In the genomic region with DNA sequence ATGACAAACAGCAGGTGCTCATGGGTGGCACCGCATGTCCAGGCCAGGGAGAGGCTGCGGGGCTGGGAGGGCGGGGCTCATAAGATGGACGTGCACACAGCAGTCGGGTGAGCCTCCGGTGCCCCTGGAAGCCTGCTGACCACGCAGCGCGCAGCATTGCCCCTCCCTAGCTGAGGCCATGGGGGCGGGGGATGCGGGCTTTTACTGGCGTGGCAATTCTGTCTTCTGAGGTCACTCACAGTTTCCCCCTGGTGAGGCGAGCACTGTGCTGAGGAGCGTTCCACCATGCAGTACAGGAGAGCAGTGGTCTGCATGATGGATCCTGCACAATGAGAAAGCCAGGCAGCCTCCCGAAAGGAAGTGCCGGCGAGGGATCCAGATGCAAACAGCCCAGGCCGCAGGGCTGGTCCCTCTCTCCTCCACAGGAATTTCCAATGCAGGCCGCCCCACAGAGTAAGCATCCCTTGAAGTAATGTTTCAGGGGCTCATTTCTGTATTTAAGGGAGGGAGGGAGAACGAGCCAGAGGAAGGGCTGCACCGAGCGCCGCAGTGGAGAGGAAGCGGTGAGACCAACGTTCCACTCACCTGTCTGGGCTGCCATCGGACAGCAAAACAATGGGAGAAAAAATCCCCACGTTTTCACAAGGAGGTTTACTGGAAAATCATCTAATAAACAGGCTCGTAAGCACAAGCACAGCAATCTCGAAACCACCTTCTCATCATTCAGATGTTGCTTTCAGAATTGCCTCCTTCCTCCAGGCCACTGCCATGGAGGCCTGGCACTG, we compare ENCODE assay signal across 12 cellular contexts. TPM values are rescaled to one million over a fixed set of nuclear protein-coding genes. Genes with fewer than 3 reads are reported as not detected.
DNase-seq lines count a peak whose midpoint lies in the region; ATAC-seq and TF ChIP-seq lines count a peak whose summit lies in the region.
"Had no signal": no experiment of that assay in that cellular context is flagged by ENCODE, and none has a peak within 500 bp of the region (broad histone marks: within the 10 kb centered on the region; RNA-seq: fewer than 3 reads in every experiment).

No MANE protein-coding gene starts in this region.

- H3K27ac Mint-ChIP-seq in T-helper 2 cell treated with Interferon-gamma antibody and Interleukin-4, amounts not matched to agents 5 μg/mL and 100 μg/mL, for 36 hours = peak overlapping the region; percentile 92
- peak overlapping the region; percentile 85 for H3K27ac Mint-ChIP-seq in stimulated activated memory B cell treated with anti-CD40 and anti-IgM and Interleukin-4, amounts not matched to agents 10 μg/mL and 1 μg/mL and 100 μg/mL, for 72 hours
- H3K27ac Mint-ChIP-seq: nephron progenitor cell had no signal

- WGBS in adrenal gland, 4 donors = 78 to 81% (median 81%) methylated on average over 21 to 29 of the region's 29 CpGs

- H3K36me3 ChIP-seq in adrenal gland (replicated peaks in 1 of 2) = no peaks in the 10 kb centered on the region

- DNase-seq in T-helper 2 cell treated with Interferon-gamma antibody and Interleukin-4, amounts not matched to agents 5 μg/mL and 100 μg/mL, for 36 hours (ENCODE audit: low spot score) = peak; percentile 38
- DNase-seq in activated T-cell treated with anti-CD3 and anti-CD28 coated beads, Interleukin-2, amount 50 U/mL, for 1 hour = peak; percentile 48
- peak; percentile 75 for DNase-seq in mesenteric fat pad (ENCODE audit: low spot score)
- no peak for DNase-seq in inferior parietal cortex (ENCODE audit: extremely low spot score)
- no peak for DNase-seq in adrenal gland
- DNase-seq: kidney glomerular epithelial cell, MM.1S, nephron progenitor cell, substantia nigra had no signal

- peak overlapping the region; percentile 77 for H3K4me3 Mint-ChIP-seq in T-helper 2 cell treated with Interferon-gamma antibody and Interleukin-4, amounts not matched to agents 5 μg/mL and 100 μg/mL, for 36 hours
- peak overlapping the region; percentile 61 for H3K4me3 Mint-ChIP-seq in stimulated activated memory B cell treated with anti-CD40 and anti-IgM and Interleukin-4, amounts not matched to agents 10 μg/mL and 1 μg/mL and 100 μg/mL, for 72 hours
- H3K4me3 Mint-ChIP-seq: nephron progenitor cell had no signal

- peaks cover 7% of the 10 kb centered on the region for H3K27me3 ChIP-seq in adrenal gland

- TF ChIP-seq CTCF in adrenal gland (IDR thresholded peaks at IDR 0.05) = no peak

- no peaks in the 10 kb centered on the region for H3K27me3 Mint-ChIP-seq in T-helper 2 cell treated with Interferon-gamma antibody and Interleukin-4, amounts not matched to agents 5 μg/mL and 100 μg/mL, for 36 hours (ENCODE audit: low read depth)
- peaks cover 11% of the 10 kb centered on the region for H3K27me3 Mint-ChIP-seq in stimulated activated memory B cell treated with anti-CD40 and anti-IgM and Interleukin-4, amounts not matched to agents 10 μg/mL and 1 μg/mL and 100 μg/mL, for 72 hours

- peaks cover 56% of the 10 kb centered on the region for H3K4me1 Mint-ChIP-seq in T-helper 2 cell treated with Interferon-gamma antibody and Interleukin-4, amounts not matched to agents 5 μg/mL and 100 μg/mL, for 36 hours (ENCODE audit: low read depth)
- peaks cover 49% of the 10 kb centered on the region for H3K4me1 Mint-ChIP-seq in stimulated activated memory B cell treated with anti-CD40 and anti-IgM and Interleukin-4, amounts not matched to agents 10 μg/mL and 1 μg/mL and 100 μg/mL, for 72 hours

- intact Hi-C loops in adrenal gland (cut with DNase I) = no loop called here

- H3K9me3 Mint-ChIP-seq in T-helper 2 cell treated with Interferon-gamma antibody and Interleukin-4, amounts not matched to agents 5 μg/mL and 100 μg/mL, for 36 hours = peaks cover 3% of the 10 kb centered on the region
- H3K9me3 Mint-ChIP-seq in stimulated activated memory B cell treated with anti-CD40 and anti-IgM and Interleukin-4, amounts not matched to agents 10 μg/mL and 1 μg/mL and 100 μg/mL, for 72 hours = peaks cover 2% of the 10 kb centered on the region

- ATAC-seq in stimulated activated memory B cell treated with anti-CD40 and anti-IgM and Interleukin-4, amounts not matched to agents 10 μg/mL and 1 μg/mL and 100 μg/mL, for 72 hours = peak; percentile 22
- ATAC-seq in HG03432 (IDR thresholded peaks at IDR 0.05; ENCODE audit: unreplicated experiment) = no peak

- no peaks in the 10 kb centered on the region for H3K4me1 ChIP-seq in adrenal gland (replicated peaks in 1 of 2)

- no peaks in the 10 kb centered on the region for H3K9me3 ChIP-seq in adrenal gland (replicated peaks in 1 of 3)

- H3K27ac ChIP-seq in adrenal gland = no peak overlapping the region
- H3K27ac ChIP-seq: RWPE1 had no signal

- H3K36me3 Mint-ChIP-seq in T-helper 2 cell treated with Interferon-gamma antibody and Interleukin-4, amounts not matched to agents 5 μg/mL and 100 μg/mL, for 36 hours (ENCODE audit: low read depth) = no peaks in the 10 kb centered on the region
- no peaks in the 10 kb centered on the region for H3K36me3 Mint-ChIP-seq in stimulated activated memory B cell treated with anti-CD40 and anti-IgM and Interleukin-4, amounts not matched to agents 10 μg/mL and 1 μg/mL and 100 μg/mL, for 72 hours

- TF ChIP-seq POLR2A in adrenal gland (IDR thresholded peaks at IDR 0.05) = no peak

- no peak overlapping the region for H3K4me3 ChIP-seq in adrenal gland

RNA-seq across cellular contexts. Expression of a gene that starts 56.0 kb away (rescaled TPM):
- total RNA-seq in mesenteric fat pad = 6.3 TPM
- 1 to 10 TPM in 3 of 8 donors, under 1 TPM in 4, not detected in 1; 0.30 to 1.5 (median 0.71) TPM for total RNA-seq in adrenal gland
- polyA plus RNA-seq in adrenal gland = under 1 TPM; 0.17 to 0.72 (median 0.48) TPM

Comparison
In these comparisons a context has a peak if more than half of its experiments do, and no peak if none do; other contexts are left out.
1. DNase-seq: peak in T-helper 2 cell treated with Interferon-gamma antibody and Interleukin-4, amounts not matched to agents 5 μg/mL and 100 μg/mL, for 36 hours (single experiment), activated T-cell treated with anti-CD3 and anti-CD28 coated beads, Interleukin-2, amount 50 U/mL, for 1 hour (single experiment) and mesenteric fat pad (single experiment); none in inferior parietal cortex (single experiment) and adrenal gland (0 of 7).